In genomic region chr4:90438540-90438939, GRCh38 we compare ENCODE assay signal across 10 cellular contexts.
"Had no signal": no experiment of that assay in that cellular context is flagged by ENCODE, and none has a peak within 500 bp of the region (broad histone marks: within the 10 kb centered on the region; RNA-seq: fewer than 3 reads in every experiment).

No MANE protein-coding gene starts in this region.

- H3K4me3 ChIP-seq: GM23338, K562 had no signal

- H3K4me2 ChIP-seq: GM23338 had no signal

- DNase-seq: H9, HCEC 1CT, HFFc6, IMR-90, KG1 had no signal

- ATAC-seq: GM23338, K562 had no signal

- H3K27ac ChIP-seq: HL-60 had no signal

- FAIRE-seq: H1, H54, K562 had no signal

- H2AFZ ChIP-seq: GM23338 had no signal
